Comparison of ENCODE assay signal across 9 cellular contexts in the genomic region with DNA sequence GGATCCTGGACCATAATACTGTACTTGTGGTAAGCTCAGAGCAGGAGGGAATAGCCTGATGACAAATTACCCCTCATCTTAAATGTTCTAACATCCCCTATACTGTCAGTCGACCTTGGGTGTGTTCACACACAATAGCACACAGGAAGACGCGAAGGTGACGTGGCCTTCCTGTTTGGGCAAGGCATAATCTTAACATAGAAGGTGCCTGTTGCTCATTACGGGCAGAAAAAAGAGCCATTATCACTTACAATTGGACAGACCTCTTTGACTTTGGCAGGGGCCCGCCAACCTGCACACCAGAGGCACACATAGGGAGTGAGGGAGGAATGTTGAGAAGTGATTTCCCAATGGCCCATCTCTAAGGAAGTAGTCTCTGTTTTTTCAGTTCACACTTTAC.
DNase-seq lines count a peak whose midpoint lies in the region; ATAC-seq and TF ChIP-seq lines count a peak whose summit lies in the region.
"Had no signal": no experiment of that assay in that cellular context is flagged by ENCODE, and none has a peak within 500 bp of the region (broad histone marks: within the 10 kb centered on the region; RNA-seq: fewer than 3 reads in every experiment).

No MANE protein-coding gene starts in this region.

- no peak overlapping the region for H2AFZ ChIP-seq in Karpas-422 (ENCODE audit: low read length)

- H3K27me3 Mint-ChIP-seq in activated T-helper 2 cell treated with anti-CD3 and anti-CD28 coated beads, Interferon-gamma antibody, Interleukin-2, Interleukin-4, amounts not matched to agents 10 μg/mL and 5 μg/mL and 100 μg/mL, durations not matched to agents 14 hours and 24 hours and 36 hours (ENCODE audit: low read depth), result peaks cover 10% of the 10 kb centered on the region

- peaks cover 0 to 12% of the 10 kb centered on the region in 2 donors for H3K4me1 ChIP-seq in left lung
- no peaks in the 10 kb centered on the region for H3K4me1 ChIP-seq in Karpas-422 (ENCODE audit: low read length)

- H3K9me3 Mint-ChIP-seq in activated T-helper 2 cell treated with anti-CD3 and anti-CD28 coated beads, Interferon-gamma antibody, Interleukin-2, Interleukin-4, amounts not matched to agents 10 μg/mL and 5 μg/mL and 100 μg/mL, durations not matched to agents 14 hours and 24 hours and 36 hours, result no peaks in the 10 kb centered on the region

- H3K36me3 ChIP-seq in left lung, result no peaks in the 10 kb centered on the region
- no peaks in the 10 kb centered on the region for H3K36me3 ChIP-seq in Karpas-422 (ENCODE audit: insufficient read depth, low read length)

- no peak overlapping the region for H3K4me2 ChIP-seq in Karpas-422 (ENCODE audit: low read depth, low read length, poor library complexity, severe bottlenecking)

- ATAC-seq in left lung (peak; percentile 36), GM18498 (IDR thresholded peaks at IDR 0.05; ENCODE audit: unreplicated experiment) (no peak), HG03460 (IDR thresholded peaks at IDR 0.05; ENCODE audit: unreplicated experiment) (no peak), HG03378 (IDR thresholded peaks at IDR 0.05; ENCODE audit: unreplicated experiment) (no peak)

- H3K36me3 Mint-ChIP-seq in activated T-helper 2 cell treated with anti-CD3 and anti-CD28 coated beads, Interferon-gamma antibody, Interleukin-2, Interleukin-4, amounts not matched to agents 10 μg/mL and 5 μg/mL and 100 μg/mL, durations not matched to agents 14 hours and 24 hours and 36 hours (ENCODE audit: low read depth), result peaks cover 5% of the 10 kb centered on the region

- H3K27ac Mint-ChIP-seq in activated T-helper 2 cell treated with anti-CD3 and anti-CD28 coated beads, Interferon-gamma antibody, Interleukin-2, Interleukin-4, amounts not matched to agents 10 μg/mL and 5 μg/mL and 100 μg/mL, durations not matched to agents 14 hours and 24 hours and 36 hours, result peak overlapping the region; percentile 25

- no peak overlapping the region for H3K4me3 Mint-ChIP-seq in activated T-helper 2 cell treated with anti-CD3 and anti-CD28 coated beads, Interferon-gamma antibody, Interleukin-2, Interleukin-4, amounts not matched to agents 10 μg/mL and 5 μg/mL and 100 μg/mL, durations not matched to agents 14 hours and 24 hours and 36 hours (ENCODE audit: low read depth)

- intact Hi-C loops in activated T-helper 2 cell treated with anti-CD3 and anti-CD28 coated beads, Interferon-gamma antibody, Interleukin-2, Interleukin-4, amounts not matched to agents 10 μg/mL and 5 μg/mL and 100 μg/mL, durations not matched to agents 14 hours and 24 hours and 36 hours (cut with micrococcal nuclease), result no loop called here
- intact Hi-C loops in left lung (cut with DNase I), result no loop called here

- H3K27ac ChIP-seq in left lung (peak overlapping the region; percentile 4 to 70), Karpas-422 (ENCODE audit: low read length) (no peak overlapping the region)

- no peak overlapping the region for H3K9ac ChIP-seq in Karpas-422 (ENCODE audit: low read length)

- DNase-seq in UCSD-AML1 (lab: John Stamatoyannopoulos, UW; ENCODE audit: unreplicated experiment) (peak; percentile 55), left lung (no peak), Karpas-422 (no peak)
- peak; percentile 23 for DNase-seq in activated T-helper 2 cell treated with anti-CD3 and anti-CD28 coated beads, Interferon-gamma antibody, Interleukin-2, Interleukin-4, amounts not matched to agents 10 μg/mL and 5 μg/mL and 100 μg/mL, durations not matched to agents 14 hours and 24 hours and 36 hours (ENCODE audit: low spot score)
- DNase-seq in stimulated activated CD8-positive, alpha-beta memory T cell treated with anti-CD3 and anti-CD28 coated beads, Interleukin-12 subunit alpha, Interleukin-12 subunit beta, amount 100 ng/mL, for 4 hours (ENCODE audit: low read depth), result peak; percentile 54
- DNase-seq: NCI-H1436 treated with DMSO at 0.1 percent for 48 hours had no signal

- no peaks in the 10 kb centered on the region for H3K9me3 ChIP-seq in left lung
- no peaks in the 10 kb centered on the region for H3K9me3 ChIP-seq in Karpas-422 (ENCODE audit: low read length)

- H3K9me2 ChIP-seq in Karpas-422 (replicated peaks; ENCODE audit: insufficient read depth, low read length), result no peaks in the 10 kb centered on the region

- no peak for TF ChIP-seq CTCF in left lung (IDR thresholded peaks at IDR 0.05)

- H3K79me2 ChIP-seq in Karpas-422 (ENCODE audit: low read length), result no peaks in the 10 kb centered on the region

- H3K27me3 ChIP-seq in left lung (no peaks in the 10 kb centered on the region), Karpas-422 (ENCODE audit: low read length) (no peaks in the 10 kb centered on the region)

- H3K4me3 ChIP-seq in left lung (no peak overlapping the region), Karpas-422 (ENCODE audit: low read length) (no peak overlapping the region)

- no peaks in the 10 kb centered on the region for H4K20me1 ChIP-seq in Karpas-422 (ENCODE audit: insufficient read depth, low read depth, low read length)

- H3K4me1 Mint-ChIP-seq in activated T-helper 2 cell treated with anti-CD3 and anti-CD28 coated beads, Interferon-gamma antibody, Interleukin-2, Interleukin-4, amounts not matched to agents 10 μg/mL and 5 μg/mL and 100 μg/mL, durations not matched to agents 14 hours and 24 hours and 36 hours (ENCODE audit: low read depth), result peaks cover 13% of the 10 kb centered on the region

Comparison
In these comparisons a context has a peak if more than half of its experiments do, and no peak if none do; other contexts are left out.
1. DNase-seq: peak in UCSD-AML1 (single experiment), activated T-helper 2 cell treated with anti-CD3 and anti-CD28 coated beads, Interferon-gamma antibody, Interleukin-2, Interleukin-4, amounts not matched to agents 10 μg/mL and 5 μg/mL and 100 μg/mL, durations not matched to agents 14 hours and 24 hours and 36 hours (single experiment) and stimulated activated CD8-positive, alpha-beta memory T cell treated with anti-CD3 and anti-CD28 coated beads, Interleukin-12 subunit alpha, Interleukin-12 subunit beta, amount 100 ng/mL, for 4 hours (single experiment); none in left lung (0 of 2) and Karpas-422 (single experiment).